ENCODE assay signal across 23 cellular contexts in the genomic region with DNA sequence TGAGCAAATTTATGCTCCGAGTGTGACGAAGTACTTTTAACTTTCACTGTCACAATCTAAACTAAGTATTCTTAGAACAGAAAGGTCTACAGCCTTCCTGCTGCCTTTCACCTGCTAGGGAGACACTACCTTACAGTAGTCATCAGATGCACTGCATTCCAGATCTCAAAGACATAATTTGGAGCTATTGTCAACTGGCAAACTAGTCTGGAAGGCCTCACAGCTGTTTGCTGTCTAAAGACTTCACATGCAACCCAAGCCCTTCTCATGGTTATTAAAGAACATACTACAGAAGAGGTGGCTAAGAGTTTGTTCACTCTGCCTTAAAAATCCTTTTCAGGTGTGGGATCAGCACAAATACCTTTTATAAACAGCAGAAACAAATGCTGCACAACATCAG.
"Had no signal": no experiment of that assay in that cellular context is flagged by ENCODE, and none has a peak within 500 bp of the region (broad histone marks: within the 10 kb centered on the region; RNA-seq: fewer than 3 reads in every experiment).

No MANE protein-coding gene starts in this region.

- H3K27me3 Mint-ChIP-seq: activated naive CD4-positive, alpha-beta T cell treated with anti-CD3 and anti-CD28 coated beads, Interleukin-2, amount 50 U/mL, for 24 hours; effector memory CD8-positive, alpha-beta T cell; natural killer cell treated with Interleukin-12 subunit alpha and Interleukin-12 subunit beta and Interleukin-15 and Interleukin-18, amount 100 ng/mL, for 72 hours; stimulated activated naive CD8-positive, alpha-beta T cell treated with anti-CD3 and anti-CD28 coated beads, Interleukin-15, Interleukin-2, amounts not matched to agents 100 ng/mL and 50 ng/mL, for 24 hours had no signal

- H3K27me3 ChIP-seq: adrenal gland, esophagus squamous epithelium, left lung, tibial nerve, vagina had no signal

- H3K27ac Mint-ChIP-seq: activated naive CD4-positive, alpha-beta T cell treated with anti-CD3 and anti-CD28 coated beads, Interleukin-2, amount 50 U/mL, for 24 hours; activated T-cell treated with anti-CD3 and anti-CD28 coated beads, Interleukin-2, amount 50 U/mL, for 72 hours; effector memory CD8-positive, alpha-beta T cell; stimulated activated naive CD8-positive, alpha-beta T cell treated with anti-CD3 and anti-CD28 coated beads, Interleukin-15, Interleukin-2, amounts not matched to agents 100 ng/mL and 50 ng/mL, for 24 hours had no signal

- DNase-seq: activated CD4-positive, alpha-beta T cell treated with anti-CD3 and anti-CD28 coated beads, Interleukin-2, amount 50 U/mL, for 1 hour; activated CD4-positive, CD25-positive, alpha-beta regulatory T cell treated with anti-CD3 and anti-CD28 coated beads, Interleukin-2, amount 50 U/mL, for 72 hours; activated CD8-positive, alpha-beta memory T cell treated with anti-CD3 and anti-CD28 coated beads, Interleukin-2, amount 50 U/mL, for 4 hours; activated effector memory CD4-positive, alpha-beta T cell treated with anti-CD3 and anti-CD28 coated beads, Interleukin-2, amount 50 U/mL, for 16 hours; activated T-cell treated with anti-CD3 and anti-CD28 coated beads, Interleukin-2, amount 50 U/mL, for 72 hours; adrenal gland; dermis blood vessel endothelial cell; effector memory CD8-positive, alpha-beta T cell; esophagus squamous epithelium; glutamatergic neuron; left lung; nucleus accumbens; retina; stimulated activated CD4-positive, alpha-beta T cell treated with anti-CD3 and anti-CD28 coated beads, Interleukin-15, amount 100 ng/mL, for 24 hours; stimulated activated CD4-positive, alpha-beta T cell treated with anti-CD3 and anti-CD28 coated beads, Interleukin-2, amount 100 ng/mL, for 48 hours; SW 1271; T-helper 2 cell had no signal

- H3K9me3 ChIP-seq: adrenal gland, esophagus squamous epithelium, left lung, tibial nerve, vagina had no signal

- H3K36me3 ChIP-seq: tibial nerve, vagina had no signal

- H3K9me3 Mint-ChIP-seq: activated naive CD4-positive, alpha-beta T cell treated with anti-CD3 and anti-CD28 coated beads, Interleukin-2, amount 50 U/mL, for 24 hours; activated T-cell treated with anti-CD3 and anti-CD28 coated beads, Interleukin-2, amount 50 U/mL, for 72 hours; effector memory CD8-positive, alpha-beta T cell; natural killer cell treated with Interleukin-12 subunit alpha and Interleukin-12 subunit beta and Interleukin-15 and Interleukin-18, amount 100 ng/mL, for 72 hours; stimulated activated naive CD8-positive, alpha-beta T cell treated with anti-CD3 and anti-CD28 coated beads, Interleukin-15, Interleukin-2, amounts not matched to agents 100 ng/mL and 50 ng/mL, for 24 hours had no signal

- ATAC-seq: activated T-cell treated with anti-CD3 and anti-CD28 coated beads, Interleukin-2, amount 50 U/mL, for 72 hours; effector memory CD8-positive, alpha-beta T cell; left lung; natural killer cell treated with Interleukin-12 subunit alpha and Interleukin-12 subunit beta and Interleukin-15 and Interleukin-18, amount 100 ng/mL, for 72 hours had no signal

- H3K27ac ChIP-seq: adrenal gland, esophagus squamous epithelium, left lung, tibial nerve, vagina, VCaP had no signal

- H3K4me3 ChIP-seq: adrenal gland, esophagus squamous epithelium, left lung, tibial nerve, vagina had no signal

- H3K4me3 Mint-ChIP-seq: activated naive CD4-positive, alpha-beta T cell treated with anti-CD3 and anti-CD28 coated beads, Interleukin-2, amount 50 U/mL, for 24 hours; activated T-cell treated with anti-CD3 and anti-CD28 coated beads, Interleukin-2, amount 50 U/mL, for 72 hours; effector memory CD8-positive, alpha-beta T cell; natural killer cell treated with Interleukin-12 subunit alpha and Interleukin-12 subunit beta and Interleukin-15 and Interleukin-18, amount 100 ng/mL, for 72 hours; stimulated activated naive CD8-positive, alpha-beta T cell treated with anti-CD3 and anti-CD28 coated beads, Interleukin-15, Interleukin-2, amounts not matched to agents 100 ng/mL and 50 ng/mL, for 24 hours had no signal
